In genomic region chr6:145733770-145734169, GRCh38 we compare ENCODE assay signal across 8 cellular contexts. TPM values are rescaled to one million over a fixed set of nuclear protein-coding genes. Genes with fewer than 3 reads are reported as not detected.
DNase-seq lines count a peak whose midpoint lies in the region; ATAC-seq and TF ChIP-seq lines count a peak whose summit lies in the region.

No MANE protein-coding gene starts in this region.

- H3K4me1 Mint-ChIP-seq in activated CD4-positive, alpha-beta memory T cell treated with anti-CD3 and anti-CD28 coated beads for 36 hours (ENCODE audit: low read depth): peaks cover 22% of the 10 kb centered on the region

- H3K4me3 Mint-ChIP-seq in activated CD4-positive, alpha-beta memory T cell treated with anti-CD3 and anti-CD28 coated beads for 36 hours: peak overlapping the region; percentile 39

- peaks cover 11% of the 10 kb centered on the region for H3K36me3 Mint-ChIP-seq in activated CD4-positive, alpha-beta memory T cell treated with anti-CD3 and anti-CD28 coated beads for 36 hours

- H3K27ac ChIP-seq in KMS-11: peak overlapping the region; percentile 98
- peak overlapping the region; percentile 98 for H3K27ac ChIP-seq in muscle layer of colon (ENCODE audit: low read depth, low read length)

- H3K9ac ChIP-seq in KMS-11: peak overlapping the region; percentile 98
- peak overlapping the region; percentile 91 for H3K9ac ChIP-seq in muscle layer of colon (ENCODE audit: low read length)

- H3K4me3 ChIP-seq in KMS-11 (IDR thresholded peaks at IDR 0.05; ENCODE audit: insufficient read depth, low read depth, low read length): no peak overlapping the region
- H3K4me3 ChIP-seq in muscle layer of colon (ENCODE audit: low read depth in 1 of 2, low read length in 2 of 2): peak overlapping the region in 1 of 2 donors; percentile 83

- DNase-seq in COLO829 (ENCODE audit: low spot score): peak; percentile 16
- DNase-seq in activated CD4-positive, alpha-beta memory T cell treated with anti-CD3 and anti-CD28 coated beads for 36 hours: no peak
- DNase-seq in NCI-H510A treated with DMSO at 0.1 percent for 48 hours (lab: John Stamatoyannopoulos, UW): no peak
- no peak for DNase-seq in islet precursor cell
- DNase-seq in activated gamma-delta T cell (lab: John Stamatoyannopoulos, UW): no peak

- H2AFZ ChIP-seq in KMS-11 (ENCODE audit: low read depth): peak overlapping the region; percentile 58; the same call in 1 of the 2 replicates

- peaks cover 43% of the 10 kb centered on the region for H3K4me1 ChIP-seq in KMS-11 (ENCODE audit: low read depth, poor library complexity, severe bottlenecking)
- peaks cover 22% of the 10 kb centered on the region for H3K4me1 ChIP-seq in muscle layer of colon (ENCODE audit: insufficient read depth, low read length)

- no peaks in the 10 kb centered on the region for H4K20me1 ChIP-seq in KMS-11 (ENCODE audit: insufficient read depth)

- intact Hi-C loops in activated CD4-positive, alpha-beta memory T cell treated with anti-CD3 and anti-CD28 coated beads for 36 hours (cut with micrococcal nuclease): loop anchor here (10.0 kb wide), 5 partner anchors 359 to 1471 kb away; partner anchors contain the start of gene STXBP5

- peak overlapping the region; percentile 44 for H3K4me2 ChIP-seq in KMS-11

- no peaks in the 10 kb centered on the region for H3K79me2 ChIP-seq in KMS-11 (ENCODE audit: insufficient read depth, low read depth)

- peaks cover 14% of the 10 kb centered on the region for H3K9me3 Mint-ChIP-seq in activated CD4-positive, alpha-beta memory T cell treated with anti-CD3 and anti-CD28 coated beads for 36 hours

- ATAC-seq in GM21423 (IDR thresholded peaks at IDR 0.05; ENCODE audit: unreplicated experiment): no peak

- H3K27me3 ChIP-seq in KMS-11 (ENCODE audit: insufficient read depth, low read depth): no peaks in the 10 kb centered on the region
- H3K27me3 ChIP-seq in muscle layer of colon (ENCODE audit: control insufficient read depth in 1 of 2, insufficient read depth in 2 of 2, low read length in 2 of 2): no peaks in the 10 kb centered on the region

- CTCF ChIA-PET in activated CD4-positive, alpha-beta memory T cell treated with anti-CD3 and anti-CD28 coated beads for 36 hours (lab: Charles Lee): no interaction called here

- H3K9me3 ChIP-seq in muscle layer of colon (ENCODE audit: low read length): no peaks in the 10 kb centered on the region

- H3K36me3 ChIP-seq in KMS-11 (ENCODE audit: insufficient read depth) (no peaks in the 10 kb centered on the region), muscle layer of colon (ENCODE audit: insufficient read depth, low read length) (no peaks in the 10 kb centered on the region)

- H3K27me3 Mint-ChIP-seq in activated CD4-positive, alpha-beta memory T cell treated with anti-CD3 and anti-CD28 coated beads for 36 hours: no peaks in the 10 kb centered on the region

- POLR2A ChIA-PET in activated CD4-positive, alpha-beta memory T cell treated with anti-CD3 and anti-CD28 coated beads for 36 hours (lab: Charles Lee): no interaction called here

- no peak overlapping the region for H3K27ac Mint-ChIP-seq in activated CD4-positive, alpha-beta memory T cell treated with anti-CD3 and anti-CD28 coated beads for 36 hours

- TF ChIP-seq CTCF in KMS-11 (conservative IDR thresholded peaks at IDR 0.05; ENCODE audit: low read depth, low read length): no peak

RNA-seq across cellular contexts. Expression of gene EPM2A, which starts 1.6 kb away (rescaled TPM):
- total RNA-seq in activated CD4-positive, alpha-beta memory T cell treated with anti-CD3 and anti-CD28 coated beads for 36 hours: 1 to 10 TPM; 6.4 to 8.5 TPM
